ENCODE assay signal across 1 cellular context in genomic region chr17:8739104-8739503, GRCh38.
TF ChIP-seq lines count a peak whose summit lies in the region.

No MANE protein-coding gene starts in this region.

TF ChIP-seq in IMR-90, 13 proteins besides CTCF, POLR2A, EP300 and RAD21 (continued from another document):
- no peak for TF ChIP-seq MXI1 (IDR thresholded peaks at IDR 0.05; ENCODE audit: borderline replicate concordance, low read depth, low read length)
